Comparison of ENCODE assay signal across 9 cellular contexts in genomic region chr1:39258146-39258924, GRCh38. TPM values are rescaled to one million over a fixed set of nuclear protein-coding genes. Genes with fewer than 3 reads are reported as not detected.
DNase-seq lines count a peak whose midpoint lies in the region; FAIRE-seq and TF ChIP-seq lines count a peak whose summit lies in the region.
"Had no signal": no experiment of that assay in that cellular context is flagged by ENCODE, and none has a peak within 500 bp of the region (broad histone marks: within the 10 kb centered on the region; RNA-seq: fewer than 3 reads in every experiment).

No MANE protein-coding gene starts in this region.

- no peak overlapping the region for H3K4me3 ChIP-seq in bronchial epithelial cell (ENCODE audit: low read depth, low read length)
- no peak overlapping the region for H3K4me3 ChIP-seq in keratinocyte (ENCODE audit: control insufficient read depth in 2 of 3, extremely low read depth in 1 of 3, insufficient read depth in 2 of 3, low read depth in 1 of 3, low read length in 3 of 3)
- H3K4me3 ChIP-seq: BLaER1 treated with 17β-estradiol and CSF1 and Interleukin-3, amounts not matched to agents 10 nM and 100 nM had no signal

- TF ChIP-seq CTCF in bronchial epithelial cell (IDR thresholded peaks at IDR 0.05; ENCODE audit: insufficient read depth, low read length, severe bottlenecking), result peak; percentile 88
- TF ChIP-seq CTCF in keratinocyte (optimal IDR thresholded peaks at IDR 0.05 in 1 of 3, IDR thresholded peaks at IDR 0.05 in 1 of 3, conservative IDR thresholded peaks at IDR 0.05 in 1 of 3; ENCODE audit: extremely low read depth in 1 of 3, insufficient read depth in 2 of 3, low read length in 3 of 3), result peak; percentile 79 to 93 (median 88)

- H4K20me1 ChIP-seq in keratinocyte (ENCODE audit: control insufficient read depth, extremely low read depth, insufficient read depth, low read length), result peaks cover 2% of the 10 kb centered on the region

- H3K4me2 ChIP-seq in keratinocyte (ENCODE audit: control insufficient read depth, extremely low read depth, insufficient read depth, low read depth, low read length), result no peak overlapping the region
- H3K4me2 ChIP-seq: BLaER1 treated with 17β-estradiol and CSF1 and Interleukin-3, amounts not matched to agents 10 nM and 100 nM had no signal

- H3K9me3 ChIP-seq in keratinocyte (ENCODE audit: control insufficient read depth, low read depth, low read length), result no peaks in the 10 kb centered on the region
- H3K9me3 ChIP-seq: BLaER1 treated with 17β-estradiol and CSF1 and Interleukin-3, amounts not matched to agents 10 nM and 100 nM had no signal

- H3K4me1 ChIP-seq in keratinocyte (ENCODE audit: control insufficient read depth, extremely low read depth, insufficient read depth, low read length), result peaks cover 8% of the 10 kb centered on the region

- H3K79me2 ChIP-seq in keratinocyte (ENCODE audit: control insufficient read depth, insufficient read depth, low read length), result peaks cover 65% of the 10 kb centered on the region

- no peak overlapping the region for H3K9ac ChIP-seq in keratinocyte (ENCODE audit: control insufficient read depth, extremely low read depth, insufficient read depth, low read length)
- H3K9ac ChIP-seq: BLaER1 treated with 17β-estradiol and CSF1 and Interleukin-3, amounts not matched to agents 10 nM and 100 nM had no signal

- DNase-seq in NCI-H524 (lab: John Stamatoyannopoulos, UW), result peak; percentile 20 to 67
- no peak for DNase-seq in NCI-H524 treated with DMSO at 0.1 percent for 48 hours (lab: John Stamatoyannopoulos, UW)
- DNase-seq in NCI-H2196 (lab: John Stamatoyannopoulos, UW; ENCODE audit: unreplicated experiment), result peak; percentile 73
- DNase-seq in activated CD4-positive, CD25-positive, alpha-beta regulatory T cell (lab: John Stamatoyannopoulos, UW), result peak; percentile 18 to 54 (median 24)
- peak; percentile 63 for DNase-seq in bronchial epithelial cell (ENCODE audit: low read depth)
- DNase-seq in keratinocyte (ENCODE audit: low read depth, low spot score), result peak; percentile 32
- peak; percentile 72 to 78 for DNase-seq in stimulated activated CD4-positive, alpha-beta T cell treated with anti-CD3 and anti-CD28 coated beads, Interleukin-2, amount 100 ng/mL, for 24 hours
- DNase-seq in occipital lobe (lab: John Stamatoyannopoulos, UW), result no peak

- H3K27me3 ChIP-seq in bronchial epithelial cell (ENCODE audit: control insufficient read depth, insufficient read depth, low read length) (no peaks in the 10 kb centered on the region), keratinocyte (ENCODE audit: control insufficient read depth, extremely low read depth, insufficient read depth, low read length) (no peaks in the 10 kb centered on the region)
- H3K27me3 ChIP-seq: BLaER1 treated with 17β-estradiol and CSF1 and Interleukin-3, amounts not matched to agents 10 nM and 100 nM had no signal

- FAIRE-seq in bronchial epithelial cell (lab: Jason Lieb, UNC), result no peak
- peak; percentile 93 for FAIRE-seq in keratinocyte (lab: Jason Lieb, UNC)

- H3K9me1 ChIP-seq in keratinocyte (ENCODE audit: control insufficient read depth, extremely low read depth, insufficient read depth, low read length), result no peaks in the 10 kb centered on the region

- H3K27ac ChIP-seq in keratinocyte (ENCODE audit: control insufficient read depth, insufficient read depth, low read length), result no peak overlapping the region
- H3K27ac ChIP-seq: BLaER1 treated with 17β-estradiol and CSF1 and Interleukin-3, amounts not matched to agents 10 nM and 100 nM had no signal

- dilution Hi-C loops in keratinocyte (cut with MboI; ENCODE audit: extremely low pct_ligation_motif_present, low sequenced_read_pairs), result no loop called here

- no peak overlapping the region for H2AFZ ChIP-seq in keratinocyte (ENCODE audit: control insufficient read depth, low read length)

- peaks cover 4% of the 10 kb centered on the region for H3K36me3 ChIP-seq in bronchial epithelial cell (ENCODE audit: control insufficient read depth, insufficient read depth, low read length)
- peaks cover 26 to 41% of the 10 kb centered on the region in 2 experiments for H3K36me3 ChIP-seq in keratinocyte (ENCODE audit: control insufficient read depth in 2 of 2, extremely low read depth in 1 of 2, insufficient read depth in 2 of 2, low read length in 2 of 2)

RNA-seq across cellular contexts. Expression of gene MACF1, which starts 53.8 kb away (rescaled TPM):
- total RNA-seq in bronchial epithelial cell (163 and 228 TPM in 2 replicates), occipital lobe (341 TPM)
- polyA plus RNA-seq in keratinocyte, result 84.8 to 111 TPM (median 96.9 TPM) in 3 replicates
- 210 TPM for polyA plus RNA-seq in keratinocyte (2011; ENCODE audit: low read depth)
- polyA plus RNA-seq in keratinocyte (2011; cell fraction: cytosol; rRNA removed), result 32.6 and 38.9 TPM in 2 replicates
- 432 and 528 TPM in 2 replicates for polyA plus RNA-seq in keratinocyte (2011; cell fraction: nucleus; rRNA removed)
- 132 and 145 TPM in 2 replicates for polyA plus RNA-seq in keratinocyte (2012; ENCODE audit: low replicate concordance)
- polyA minus RNA-seq in keratinocyte, result 223 to 562 TPM (median 369 TPM) in 3 replicates
- 87.1 TPM for polyA minus RNA-seq in keratinocyte (2011; cell fraction: cytosol; rRNA and poly(A)+ RNA removed)
- 697 and 1,508 TPM in 2 replicates for polyA minus RNA-seq in keratinocyte (2011; cell fraction: nucleus; rRNA and poly(A)+ RNA removed)

Comparison
In these comparisons a context has a peak if more than half of its experiments do, and no peak if none do; other contexts are left out.
1. DNase-seq: peak in NCI-H524 (2 of 2), NCI-H2196 (single experiment), activated CD4-positive, CD25-positive, alpha-beta regulatory T cell (4 of 4), bronchial epithelial cell (single experiment), keratinocyte (single experiment) and stimulated activated CD4-positive, alpha-beta T cell treated with anti-CD3 and anti-CD28 coated beads, Interleukin-2, amount 100 ng/mL, for 24 hours (2 of 2); none in NCI-H524 treated with DMSO at 0.1 percent for 48 hours (single experiment) and occipital lobe (single experiment).